ENCODE assay signal across 11 cellular contexts in the genomic region with DNA sequence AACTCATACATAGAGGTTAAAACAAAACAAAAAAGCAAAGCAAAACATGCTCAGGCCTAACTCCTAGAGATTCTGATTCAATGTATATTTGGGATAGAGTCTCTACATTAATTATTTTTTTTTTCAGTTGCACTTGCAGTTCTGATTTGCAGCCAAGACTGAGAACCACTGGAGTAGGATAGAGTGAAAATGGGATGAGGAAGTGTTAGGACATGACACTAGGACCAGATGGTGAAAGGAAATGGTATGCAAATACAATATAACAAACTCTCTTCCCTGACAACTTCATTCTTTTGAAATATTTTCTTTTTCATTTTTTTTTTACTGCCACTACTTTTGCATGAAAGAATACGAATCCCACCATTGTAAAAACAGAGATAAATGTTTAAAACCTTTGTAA. TPM values are rescaled to one million over a fixed set of nuclear protein-coding genes. Genes with fewer than 3 reads are reported as not detected.
DNase-seq lines count a peak whose midpoint lies in the region; ATAC-seq and TF ChIP-seq lines count a peak whose summit lies in the region.
"Had no signal": no experiment of that assay in that cellular context is flagged by ENCODE, and none has a peak within 500 bp of the region (broad histone marks: within the 10 kb centered on the region; RNA-seq: fewer than 3 reads in every experiment).

No MANE protein-coding gene starts in this region.

- H3K79me2 ChIP-seq in H9 (ENCODE audit: insufficient read depth, low read length): no peaks in the 10 kb centered on the region

- H3K36me3 Mint-ChIP-seq in H9 (ENCODE audit: insufficient read depth in 1 of 3, low read depth in 3 of 3) (peaks cover 0 to 3% (median 0%) of the 10 kb centered on the region in 3 experiments; a peak in 2 of 7 replicates), activated B cell treated with CpG ODN at 0.5 μM for 24 hours (ENCODE audit: low read depth) (peaks cover 3% of the 10 kb centered on the region), nephron (ENCODE audit: low read depth) (no peaks in the 10 kb centered on the region)

- H3K14ac ChIP-seq in H9 (ENCODE audit: insufficient read depth, low read length): no peak overlapping the region

- peaks cover 32 to 36% of the 10 kb centered on the region in 2 experiments for H3K4me1 Mint-ChIP-seq in H9
- H3K4me1 Mint-ChIP-seq in activated B cell treated with CpG ODN at 0.5 μM for 24 hours: peaks cover 32% of the 10 kb centered on the region
- peaks cover 15% of the 10 kb centered on the region for H3K4me1 Mint-ChIP-seq in nephron

- peaks cover 0 to 3% of the 10 kb centered on the region in 2 experiments; a peak in 1 of 5 replicates for H3K9me3 Mint-ChIP-seq in H9
- no peaks in the 10 kb centered on the region for H3K9me3 Mint-ChIP-seq in activated B cell treated with CpG ODN at 0.5 μM for 24 hours
- H3K9me3 Mint-ChIP-seq in nephron: no peaks in the 10 kb centered on the region

- H3T11ph ChIP-seq in H9 (ENCODE audit: low read length): no peak overlapping the region

- peaks cover 14% of the 10 kb centered on the region for H3K23me2 ChIP-seq in H9 (ENCODE audit: insufficient read length, low read depth, low read length, poor library complexity, severe bottlenecking)

- no peak overlapping the region for H4K8ac ChIP-seq in H9 (replicated peaks; ENCODE audit: insufficient read length, low read depth, low read length)

- CTCF ChIA-PET in activated B cell treated with CpG ODN at 0.5 μM for 24 hours (lab: Charles Lee): interaction anchor here (1.5 kb wide), 1 partner anchor 906 kb away, joined by 3 read pairs; no protein-coding TSS in a partner anchor

- H3K27ac Mint-ChIP-seq in H9 (no peak overlapping the region; a peak in 1 of 7 replicates), activated B cell treated with CpG ODN at 0.5 μM for 24 hours (peak overlapping the region; percentile 93), nephron (peak overlapping the region; percentile 42 to 87 (median 52))

- intact Hi-C loops in activated B cell treated with CpG ODN at 0.5 μM for 24 hours (cut with micrococcal nuclease): loop anchor here (1.0 to 5.0 kb wide), 5 partner anchors 885 to 1830 kb away; a partner anchor contains a TSS
- intact Hi-C loops in cardiac septum (cut with DNase I): loop anchor here (5.0 to 10.0 kb wide), 4 partner anchors 70 to 913 kb away; no protein-coding TSS in a partner anchor

- H3K9ac ChIP-seq in H9 (ENCODE audit: extremely low read depth, insufficient read length, low read length): no peak overlapping the region

- H2BK120ac ChIP-seq in H9 (ENCODE audit: low read depth, low read length, poor library complexity, severe bottlenecking): no peak overlapping the region

- H3K27me3 ChIP-seq in H9 (ENCODE audit: insufficient read depth, low read length): peaks cover 3% of the 10 kb centered on the region; the same call in 1 of the 2 replicates

- no peak overlapping the region for H4K91ac ChIP-seq in H9 (ENCODE audit: insufficient read length, low read depth, low read length)

- no CpG with 5 or more reads among the region's 1 CpG for WGBS in H9 (ENCODE audit: extremely low coverage, insufficient read length, low lambda C conversion rate)

- H2BK12ac ChIP-seq in H9 (ENCODE audit: insufficient read length, low read depth, low read length): no peak overlapping the region

- H3K56ac ChIP-seq in H9 (ENCODE audit: insufficient read length, low read depth, low read length): no peak overlapping the region

- H3K4me1 ChIP-seq in H9 (ENCODE audit: insufficient read depth, low read length): peaks cover 4% of the 10 kb centered on the region

- H2AFZ ChIP-seq in H9 (ENCODE audit: low read length): no peak overlapping the region

- H3K4me3 Mint-ChIP-seq in H9 (peak overlapping the region; percentile 21 to 92; a peak in 2 of 5 replicates), activated B cell treated with CpG ODN at 0.5 μM for 24 hours (peak overlapping the region; percentile 93), nephron (peak overlapping the region; percentile 85 to 89 (median 88))

- H2BK5ac ChIP-seq in H9 (ENCODE audit: insufficient read length, low read length): no peak overlapping the region

- no peak overlapping the region for H3K27ac ChIP-seq in H9 (ENCODE audit: insufficient read length, low read depth, low read length)

- H3K27me3 Mint-ChIP-seq in H9 (ENCODE audit: low read depth): peaks cover 14% of the 10 kb centered on the region
- H3K27me3 Mint-ChIP-seq in activated B cell treated with CpG ODN at 0.5 μM for 24 hours: no peaks in the 10 kb centered on the region
- peaks cover 25% of the 10 kb centered on the region for H3K27me3 Mint-ChIP-seq in nephron (ENCODE audit: low read depth)

- DNase-seq in NCI-H1092 treated with DMSO at 0.1 percent for 48 hours (lab: John Stamatoyannopoulos, UW) (peak; percentile 3), NCI-H1092 (lab: John Stamatoyannopoulos, UW) (no peak), H9 (no peak), activated B cell treated with CpG ODN at 0.5 μM for 24 hours (no peak), AG08396 (ENCODE audit: low spot score) (no peak), cardiac septum (ENCODE audit: low spot score) (no peak), foreskin fibroblast (no peak)
- DNase-seq: cortex of kidney, NCI-H1436 treated with DMSO at 0.1 percent for 48 hours, trophoblast cell had no signal

- H2BK20ac ChIP-seq in H9 (ENCODE audit: low read depth, low read length, poor library complexity, severe bottlenecking): no peak overlapping the region

- no peak for ATAC-seq in activated B cell treated with CpG ODN at 0.5 μM for 24 hours (ENCODE audit: low read depth)

- no peak for TF ChIP-seq CTCF in H9 (conservative IDR thresholded peaks at IDR 0.05)
- TF ChIP-seq CTCF in activated B cell treated with CpG ODN at 0.5 μM for 24 hours (IDR thresholded peaks at IDR 0.05): no peak
- TF ChIP-seq CTCF in nephron (IDR thresholded peaks at IDR 0.05; ENCODE audit: unreplicated experiment in 3 of 3): no peak
- no peak for TF ChIP-seq CTCF in foreskin fibroblast (IDR thresholded peaks at IDR 0.05; ENCODE audit: low read depth, low read length)

- no peaks in the 10 kb centered on the region for H3K79me1 ChIP-seq in H9 (ENCODE audit: insufficient read depth, low read depth, low read length, poor library complexity, severe bottlenecking)

- H3K9me3 ChIP-seq in H9 (ENCODE audit: control insufficient read depth, low read depth, low read length): no peaks in the 10 kb centered on the region

- H2AK5ac ChIP-seq in H9 (ENCODE audit: insufficient read length, low read length): no peak overlapping the region

- H2BK15ac ChIP-seq in H9 (ENCODE audit: low read depth, low read length): no peak overlapping the region

- no peaks in the 10 kb centered on the region for H4K20me1 ChIP-seq in H9 (ENCODE audit: control insufficient read depth, insufficient read depth, insufficient read length)

- no peak overlapping the region for H3K4me3 ChIP-seq in foreskin fibroblast (ENCODE audit: low read depth in 1 of 2, low read length in 2 of 2)

- peak overlapping the region; percentile 76 for H3K4me2 ChIP-seq in H9 (ENCODE audit: insufficient read depth, insufficient read length, low read length)

- POLR2A ChIA-PET in activated B cell treated with CpG ODN at 0.5 μM for 24 hours (lab: Charles Lee): interaction anchor here (2.3 kb wide), 1 partner anchor 264 kb away, joined by 12 read pairs; no protein-coding TSS in a partner anchor

- no peak overlapping the region for H3K23ac ChIP-seq in H9 (ENCODE audit: insufficient read length, low read depth, low read length)

- no peak overlapping the region for H4K5ac ChIP-seq in H9 (ENCODE audit: insufficient read length, low read depth, low read length)

- no peak overlapping the region for H3K18ac ChIP-seq in H9 (ENCODE audit: insufficient read length, low read depth, low read length)

- no peak overlapping the region for H3K4ac ChIP-seq in H9 (ENCODE audit: low read depth, low read length)

RNA-seq across cellular contexts. Expression of a gene that starts 1.8 kb away (rescaled TPM):
- total RNA-seq in H9 (2021) (5.0 and 5.6 TPM in 2 replicates), activated B cell treated with CpG ODN at 0.5 μM for 24 hours (7.1 and 8.0 TPM in 2 replicates), cardiac septum (8.9 TPM)

RNA-seq across cellular contexts. Expression of a gene that starts 1.9 kb away (rescaled TPM):
- total RNA-seq in H9 (2021) (3.0 and 3.7 TPM in 2 replicates), activated B cell treated with CpG ODN at 0.5 μM for 24 hours (4.9 and 5.5 TPM in 2 replicates), cardiac septum (8.7 TPM)

Comparison
In these comparisons a context has a peak if more than half of its experiments do, and no peak if none do; other contexts are left out.
1. H3K27ac Mint-ChIP-seq: peak in activated B cell treated with CpG ODN at 0.5 μM for 24 hours (single experiment) and nephron (3 of 3); none in H9 (0 of 3).
2. Peak in every context shown above with its lines, with median percentiles within 50 percentile points of each other: H3K4me3 Mint-ChIP-seq.